ENCODE assay signal across 8 cellular contexts in genomic region chr19:40529093-40529954, GRCh38. TPM values are rescaled to one million over a fixed set of nuclear protein-coding genes. Genes with fewer than 3 reads are reported as not detected.
DNase-seq lines count a peak whose midpoint lies in the region; ATAC-seq and TF ChIP-seq lines count a peak whose summit lies in the region.

No MANE protein-coding gene starts in this region.

- H3K36me3 ChIP-seq in lung (ENCODE audit: control insufficient read depth in 2 of 2, insufficient read depth in 2 of 2, low read length in 2 of 2), result no peaks in the 10 kb centered on the region

- WGBS in lung, 2 donors, result 2 to 3% methylated on average over 42 to 54 of the region's 54 CpGs

- intact Hi-C loops in activated CD8-positive, alpha-beta T cell treated with anti-CD3 and anti-CD28 coated beads for 36 hours (cut with micrococcal nuclease), result loop anchor here (5.0 to 10.0 kb wide), 2 partner anchors 68 to 225 kb away; no protein-coding TSS in a partner anchor

- peaks cover 12% of the 10 kb centered on the region for H3K4me1 Mint-ChIP-seq in activated CD8-positive, alpha-beta T cell treated with anti-CD3 and anti-CD28 coated beads for 36 hours (ENCODE audit: low read depth)

- no peak overlapping the region for H3K27ac Mint-ChIP-seq in activated CD8-positive, alpha-beta T cell treated with anti-CD3 and anti-CD28 coated beads for 36 hours

- H3K9me3 ChIP-seq in lung (ENCODE audit: control insufficient read depth in 2 of 2, insufficient read depth in 1 of 2, low read length in 1 of 2), result peaks cover 0 to 5% of the 10 kb centered on the region in 2 donors

- ATAC-seq in activated CD8-positive, alpha-beta T cell treated with anti-CD3 and anti-CD28 coated beads for 36 hours, result peak; percentile 90
- ATAC-seq in lung (ENCODE audit: insufficient read depth, low FRiP score) (peak; percentile 89), HG02642 (IDR thresholded peaks at IDR 0.05; ENCODE audit: poor library complexity, unreplicated experiment) (no peak)

- H3K27ac ChIP-seq in lung (ENCODE audit: low read depth in 1 of 2, low read length in 1 of 2), result no peak overlapping the region

- peaks cover 0 to 2% of the 10 kb centered on the region in 2 donors for H3K4me1 ChIP-seq in lung (ENCODE audit: control insufficient read depth in 2 of 2, insufficient read depth in 2 of 2, low read length in 2 of 2)

- DNase-seq in EH (ENCODE audit: low read depth), result peak; percentile 71
- DNase-seq in HK-2 (ENCODE audit: unreplicated experiment), result peak; percentile 87
- peak; percentile 87 for DNase-seq in NCI-H748 treated with DMSO at 0.1 percent for 48 hours (lab: John Stamatoyannopoulos, UW)
- peak; percentile 91 for DNase-seq in activated CD8-positive, alpha-beta T cell treated with anti-CD3 and anti-CD28 coated beads for 36 hours
- peak; percentile 96 for DNase-seq in ecto neural progenitor cell (ENCODE audit: low spot score)
- peak; percentile 86 for DNase-seq in lung (ENCODE audit: low spot score)
- peak; percentile 87 to 90 for DNase-seq in stimulated activated CD4-positive, alpha-beta T cell treated with anti-CD3 and anti-CD28 coated beads, Interleukin-4, amount 100 ng/mL, for 4 hours

- POLR2A ChIA-PET in activated CD8-positive, alpha-beta T cell treated with anti-CD3 and anti-CD28 coated beads for 36 hours (lab: Charles Lee), result no interaction called here

- CTCF ChIA-PET in activated CD8-positive, alpha-beta T cell treated with anti-CD3 and anti-CD28 coated beads for 36 hours (lab: Charles Lee), result interaction anchor here (0.6 to 2.1 kb wide), 3 partner anchors 41 to 106 kb away, joined by 3 to 7 read pairs (median 3); no protein-coding TSS in a partner anchor

- H3K36me3 Mint-ChIP-seq in activated CD8-positive, alpha-beta T cell treated with anti-CD3 and anti-CD28 coated beads for 36 hours (ENCODE audit: low read depth), result no peaks in the 10 kb centered on the region

- H3K4me3 Mint-ChIP-seq in activated CD8-positive, alpha-beta T cell treated with anti-CD3 and anti-CD28 coated beads for 36 hours, result peak overlapping the region; percentile 38

- no peak overlapping the region for H3K4me3 ChIP-seq in lung

- no peaks in the 10 kb centered on the region for H3K27me3 ChIP-seq in lung (ENCODE audit: control insufficient read depth, insufficient read depth)

- H3K27me3 Mint-ChIP-seq in activated CD8-positive, alpha-beta T cell treated with anti-CD3 and anti-CD28 coated beads for 36 hours, result peaks cover 20% of the 10 kb centered on the region

- H3K9me3 Mint-ChIP-seq in activated CD8-positive, alpha-beta T cell treated with anti-CD3 and anti-CD28 coated beads for 36 hours, result no peaks in the 10 kb centered on the region

- TF ChIP-seq CTCF in activated CD8-positive, alpha-beta T cell treated with anti-CD3 and anti-CD28 coated beads for 36 hours (IDR thresholded peaks at IDR 0.05), result peak; percentile 99
- TF ChIP-seq CTCF in lung (IDR thresholded peaks at IDR 0.05; ENCODE audit: control extremely low read depth, extremely low read depth), result peak; percentile 84

RNA-seq across cellular contexts. Expression of gene SHKBP1, which starts 47.3 kb away (rescaled TPM):
- total RNA-seq in activated CD8-positive, alpha-beta T cell treated with anti-CD3 and anti-CD28 coated beads for 36 hours, result 10 to 100 TPM; 82.8 to 89.3 TPM
- total RNA-seq in lung, result 100 to 1,000 TPM in 1 of 2 donors, 10 to 100 TPM in 1; 21.1 to 105 TPM
- 100 to 1,000 TPM in 1 of 2 donors, 10 to 100 TPM in 1; 89.0 to 191 TPM for polyA plus RNA-seq in lung
